Comparison of ENCODE assay signal across 1 cellular context in genomic region chr17:62727916-62728672, GRCh38.
TF ChIP-seq lines count a peak whose summit lies in the region.

No MANE protein-coding gene starts in this region.

TF ChIP-seq in H1, 55 proteins besides CTCF, POLR2A, EP300 and RAD21 (continued from another document):
- TF ChIP-seq CHD7 (IDR thresholded peaks at IDR 0.05; ENCODE audit: insufficient replicate concordance, low read length) (no peak), KDM1A (IDR thresholded peaks at IDR 0.05; ENCODE audit: borderline replicate concordance, low read length) (peak; percentile 97), CBX5 (IDR thresholded peaks at IDR 0.05; ENCODE audit: low read depth, low read length) (no peak)
